ENCODE assay signal across 32 cellular contexts in the genomic region with DNA sequence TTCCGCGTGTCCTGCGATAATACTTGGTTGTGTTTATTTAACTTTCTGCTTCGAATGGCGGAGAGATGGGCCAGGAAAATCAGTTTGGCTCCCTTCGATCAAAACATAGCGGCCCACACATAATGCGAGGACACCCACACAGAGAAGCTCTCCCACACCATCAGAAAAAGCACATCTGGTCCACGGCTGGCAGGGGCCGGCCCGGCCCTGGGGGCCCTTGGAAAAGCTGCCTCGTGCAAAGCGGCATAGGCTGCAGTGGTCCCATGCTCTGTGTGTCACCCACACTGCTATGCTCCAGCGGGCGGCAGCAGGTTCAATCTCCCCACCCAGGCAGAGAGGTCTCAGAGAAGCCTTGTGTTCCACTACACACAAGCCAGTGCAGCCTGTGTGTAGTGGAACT. TPM values are rescaled to one million over a fixed set of nuclear protein-coding genes. Genes with fewer than 3 reads are reported as not detected.
"Had no signal": no experiment of that assay in that cellular context is flagged by ENCODE, and none has a peak within 500 bp of the region (broad histone marks: within the 10 kb centered on the region; RNA-seq: fewer than 3 reads in every experiment).

No MANE protein-coding gene starts in this region.

- H3K27ac ChIP-seq: brain microvascular endothelial cell, gastrocnemius medialis, neural progenitor cell, right lobe of liver, uterus had no signal

- H3K27me3 ChIP-seq: brain microvascular endothelial cell, gastrocnemius medialis, neural progenitor cell, right lobe of liver, uterus had no signal

- H3K4me3 ChIP-seq: gastrocnemius medialis, neural progenitor cell, right lobe of liver, uterus had no signal

- ATAC-seq: effector memory CD8-positive, alpha-beta T cell; gastrocnemius medialis; left colon; naive thymus-derived CD4-positive, alpha-beta T cell; right lobe of liver; stimulated activated effector memory CD8-positive, alpha-beta T cell treated with anti-CD3 and anti-CD28 coated beads, Interleukin-12 subunit alpha, Interleukin-12 subunit beta, amount 100 ng/mL, for 72 hours had no signal

- H3K9me3 ChIP-seq: gastrocnemius medialis, right lobe of liver, uterus had no signal

- H3K4me3 Mint-ChIP-seq: activated CD4-positive, alpha-beta memory T cell treated with anti-CD3 and anti-CD28 coated beads, Interleukin-2, amount 10 ng/mL, durations not matched to agents 7 days and 5 days; activated CD4-positive, alpha-beta T cell treated with anti-CD3 and anti-CD28 coated beads, Interleukin-2, amount 10 ng/mL, durations not matched to agents 7 days and 5 days; activated T-cell treated with anti-CD3 and anti-CD28 coated beads, Interleukin-2, amount 50 U/mL, for 24 hours; effector memory CD8-positive, alpha-beta T cell; immature natural killer cell; mesothelial cell of epicardium; naive thymus-derived CD4-positive, alpha-beta T cell; neural progenitor cell; stimulated activated effector memory CD8-positive, alpha-beta T cell treated with anti-CD3 and anti-CD28 coated beads, Interleukin-12 subunit alpha, Interleukin-12 subunit beta, amount 100 ng/mL, for 72 hours; stimulated activated naive CD8-positive, alpha-beta T cell treated with anti-CD3 and anti-CD28 coated beads, Interleukin-15, Interleukin-2, amounts not matched to agents 100 ng/mL and 50 ng/mL, for 24 hours; T-helper 1 cell treated with Interleukin-12 subunit alpha and Interleukin-12 subunit beta and Interleukin-4 antibody, amounts not matched to agents 30 μg/mL and 1 μg/mL, for 36 hours; type B pancreatic cell had no signal

- H3K27ac Mint-ChIP-seq: activated CD4-positive, alpha-beta memory T cell treated with anti-CD3 and anti-CD28 coated beads, Interleukin-2, amount 10 ng/mL, durations not matched to agents 7 days and 5 days; activated CD4-positive, alpha-beta T cell treated with anti-CD3 and anti-CD28 coated beads, Interleukin-2, amount 10 ng/mL, durations not matched to agents 7 days and 5 days; activated T-cell treated with anti-CD3 and anti-CD28 coated beads, Interleukin-2, amount 50 U/mL, for 24 hours; effector memory CD8-positive, alpha-beta T cell; immature natural killer cell; mesothelial cell of epicardium; naive thymus-derived CD4-positive, alpha-beta T cell; stimulated activated effector memory CD8-positive, alpha-beta T cell treated with anti-CD3 and anti-CD28 coated beads, Interleukin-12 subunit alpha, Interleukin-12 subunit beta, amount 100 ng/mL, for 72 hours; stimulated activated naive CD8-positive, alpha-beta T cell treated with anti-CD3 and anti-CD28 coated beads, Interleukin-15, Interleukin-2, amounts not matched to agents 100 ng/mL and 50 ng/mL, for 24 hours; T-helper 1 cell treated with Interleukin-12 subunit alpha and Interleukin-12 subunit beta and Interleukin-4 antibody, amounts not matched to agents 30 μg/mL and 1 μg/mL, for 36 hours; type B pancreatic cell had no signal

- H3K4me2 ChIP-seq: neural progenitor cell had no signal

- H3K4me1 Mint-ChIP-seq: activated CD4-positive, alpha-beta memory T cell treated with anti-CD3 and anti-CD28 coated beads, Interleukin-2, amount 10 ng/mL, durations not matched to agents 7 days and 5 days; activated CD4-positive, alpha-beta T cell treated with anti-CD3 and anti-CD28 coated beads, Interleukin-2, amount 10 ng/mL, durations not matched to agents 7 days and 5 days; immature natural killer cell; stimulated activated effector memory CD8-positive, alpha-beta T cell treated with anti-CD3 and anti-CD28 coated beads, Interleukin-12 subunit alpha, Interleukin-12 subunit beta, amount 100 ng/mL, for 72 hours had no signal

- FAIRE-seq: astrocyte, kidney, small intestine, TTC549 had no signal

- H3K36me3 ChIP-seq: brain microvascular endothelial cell, gastrocnemius medialis, neural progenitor cell, right lobe of liver, uterus had no signal

- H3K27me3 Mint-ChIP-seq: activated CD4-positive, alpha-beta memory T cell treated with anti-CD3 and anti-CD28 coated beads, Interleukin-2, amount 10 ng/mL, durations not matched to agents 7 days and 5 days; activated CD4-positive, alpha-beta T cell treated with anti-CD3 and anti-CD28 coated beads, Interleukin-2, amount 10 ng/mL, durations not matched to agents 7 days and 5 days; activated T-cell treated with anti-CD3 and anti-CD28 coated beads, Interleukin-2, amount 50 U/mL, for 24 hours; naive thymus-derived CD4-positive, alpha-beta T cell; stimulated activated naive CD8-positive, alpha-beta T cell treated with anti-CD3 and anti-CD28 coated beads, Interleukin-15, Interleukin-2, amounts not matched to agents 100 ng/mL and 50 ng/mL, for 24 hours; type B pancreatic cell had no signal

- H2AFZ ChIP-seq: neural progenitor cell had no signal

- H3K9ac ChIP-seq: neural progenitor cell had no signal

- H3K9me3 Mint-ChIP-seq: activated CD4-positive, alpha-beta memory T cell treated with anti-CD3 and anti-CD28 coated beads, Interleukin-2, amount 10 ng/mL, durations not matched to agents 7 days and 5 days; activated CD4-positive, alpha-beta T cell treated with anti-CD3 and anti-CD28 coated beads, Interleukin-2, amount 10 ng/mL, durations not matched to agents 7 days and 5 days; activated T-cell treated with anti-CD3 and anti-CD28 coated beads, Interleukin-2, amount 50 U/mL, for 24 hours; effector memory CD8-positive, alpha-beta T cell; immature natural killer cell; mesothelial cell of epicardium; naive thymus-derived CD4-positive, alpha-beta T cell; neural progenitor cell; stimulated activated effector memory CD8-positive, alpha-beta T cell treated with anti-CD3 and anti-CD28 coated beads, Interleukin-12 subunit alpha, Interleukin-12 subunit beta, amount 100 ng/mL, for 72 hours; stimulated activated naive CD8-positive, alpha-beta T cell treated with anti-CD3 and anti-CD28 coated beads, Interleukin-15, Interleukin-2, amounts not matched to agents 100 ng/mL and 50 ng/mL, for 24 hours; T-helper 1 cell treated with Interleukin-12 subunit alpha and Interleukin-12 subunit beta and Interleukin-4 antibody, amounts not matched to agents 30 μg/mL and 1 μg/mL, for 36 hours; type B pancreatic cell had no signal

- H3K36me3 Mint-ChIP-seq: immature natural killer cell; mesothelial cell of epicardium; naive thymus-derived CD4-positive, alpha-beta T cell; stimulated activated effector memory CD8-positive, alpha-beta T cell treated with anti-CD3 and anti-CD28 coated beads, Interleukin-12 subunit alpha, Interleukin-12 subunit beta, amount 100 ng/mL, for 72 hours; type B pancreatic cell had no signal

- H3K4me1 ChIP-seq: right lobe of liver, uterus had no signal

- DNase-seq: activated CD4-positive, alpha-beta memory T cell treated with anti-CD3 and anti-CD28 coated beads, Interleukin-2, amount 10 ng/mL, durations not matched to agents 7 days and 5 days; activated CD4-positive, alpha-beta T cell treated with anti-CD3 and anti-CD28 coated beads for 1 hour; activated CD4-positive, alpha-beta T cell treated with anti-CD3 and anti-CD28 coated beads, Interleukin-2, amount 10 ng/mL, durations not matched to agents 7 days and 5 days; activated CD8-positive, alpha-beta memory T cell treated with anti-CD3 and anti-CD28 coated beads, Interleukin-2, amount 50 U/mL, for 48 hours; activated gamma-delta T cell treated with Interleukin-2 at 50 U/mL for 16 hours; activated naive CD4-positive, alpha-beta T cell treated with anti-CD3 and anti-CD28 coated beads, Interleukin-2, amount 50 U/mL, for 16 hours; activated T-cell treated with anti-CD3 and anti-CD28 coated beads, Interleukin-2, amount 50 U/mL, for 24 hours; amniotic stem cell; brain microvascular endothelial cell; cortex of kidney; effector memory CD8-positive, alpha-beta T cell; erythroblast; gastrocnemius medialis; hypothalamus; immature natural killer cell; kidney; left colon; naive thymus-derived CD4-positive, alpha-beta T cell; posterior cingulate gyrus; right lobe of liver; small intestine; stimulated activated CD4-positive, alpha-beta T cell treated with anti-CD3 and anti-CD28 coated beads, Interleukin-4, amount 100 ng/mL, for 24 hours; T-helper 9 cell; uterus had no signal

RNA-seq across cellular contexts. Expression of a gene that starts 46.8 kb away (rescaled TPM):
- total RNA-seq: activated CD4-positive, alpha-beta memory T cell treated with anti-CD3 and anti-CD28 coated beads, Interleukin-2, amount 10 ng/mL, durations not matched to agents 7 days and 5 days; activated CD4-positive, alpha-beta T cell treated with anti-CD3 and anti-CD28 coated beads, Interleukin-2, amount 10 ng/mL, durations not matched to agents 7 days and 5 days; naive thymus-derived CD4-positive, alpha-beta T cell had no signal
- polyA plus RNA-seq: immature natural killer cell; naive thymus-derived CD4-positive, alpha-beta T cell had no signal
